Comparison of ENCODE assay signal across 1 cellular context in the genomic region with DNA sequence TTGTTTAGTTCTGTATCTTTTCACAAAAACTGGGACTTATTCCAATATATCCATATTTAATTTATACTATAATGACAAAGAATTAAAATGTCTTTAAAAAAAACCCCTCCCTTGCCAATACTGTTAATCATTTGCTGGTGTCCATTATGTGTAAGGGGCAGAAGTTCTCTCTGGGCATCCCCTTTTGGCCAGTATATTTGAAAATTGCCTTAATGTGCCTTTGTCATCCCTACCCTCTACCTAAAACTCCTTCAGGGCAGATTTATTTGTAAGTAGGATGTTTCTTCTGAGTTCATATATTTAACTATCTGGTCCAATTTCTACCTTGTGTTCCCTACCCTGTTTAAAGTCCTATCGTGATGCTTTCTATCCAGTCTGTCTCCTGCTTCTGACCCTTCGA.
TF ChIP-seq lines count a peak whose summit lies in the region.

No MANE protein-coding gene starts in this region.

TF ChIP-seq in WTC11, 78 proteins besides CTCF, POLR2A, EP300 and RAD21 (continued from another document):
- TF ChIP-seq, protein P1, sequence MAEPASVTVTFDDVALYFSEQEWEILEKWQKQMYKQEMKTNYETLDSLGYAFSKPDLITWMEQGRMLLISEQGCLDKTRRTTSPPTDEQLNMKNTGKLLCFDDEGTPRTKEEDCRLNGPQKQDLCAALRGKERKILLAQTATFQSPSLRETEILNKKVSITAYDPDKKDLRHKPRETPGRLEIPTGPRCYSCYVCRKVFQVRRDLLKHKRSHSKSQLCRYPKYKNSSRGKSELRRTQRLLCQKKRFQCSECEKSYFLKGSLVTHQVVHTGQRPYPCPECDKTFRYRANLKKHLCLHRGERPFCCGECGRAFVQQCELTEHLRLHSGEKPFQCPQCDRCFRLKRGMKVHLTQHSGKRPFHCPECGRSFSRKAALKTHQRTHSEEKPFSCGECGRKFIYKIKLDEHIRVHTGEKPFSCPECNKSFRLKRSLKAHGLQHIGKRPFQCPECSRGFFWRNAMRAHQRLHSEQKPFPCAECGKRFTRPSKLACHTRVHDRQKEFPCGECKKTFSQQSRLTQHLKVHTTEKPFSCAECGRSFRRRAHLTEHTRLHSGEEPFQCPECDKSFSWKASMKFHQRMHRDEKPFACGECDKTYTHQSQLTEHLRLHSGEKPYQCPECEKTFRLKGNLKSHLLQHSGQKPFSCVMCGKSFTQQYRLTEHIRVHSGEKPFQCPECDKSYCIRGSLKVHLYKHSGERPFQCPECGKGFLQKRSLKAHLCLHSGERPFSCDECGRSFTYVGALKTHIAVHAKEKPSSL (CRISPR knock-in tag; conservative IDR thresholded peaks at IDR 0.05): no peak
- TF ChIP-seq, protein P2, sequence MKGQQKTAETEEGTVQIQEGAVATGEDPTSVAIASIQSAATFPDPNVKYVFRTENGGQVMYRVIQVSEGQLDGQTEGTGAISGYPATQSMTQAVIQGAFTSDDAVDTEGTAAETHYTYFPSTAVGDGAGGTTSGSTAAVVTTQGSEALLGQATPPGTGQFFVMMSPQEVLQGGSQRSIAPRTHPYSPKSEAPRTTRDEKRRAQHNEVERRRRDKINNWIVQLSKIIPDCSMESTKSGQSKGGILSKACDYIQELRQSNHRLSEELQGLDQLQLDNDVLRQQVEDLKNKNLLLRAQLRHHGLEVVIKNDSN (CRISPR knock-in tag; IDR thresholded peaks at IDR 0.05): no peak
